Comparison of ENCODE assay signal across 9 cellular contexts in genomic region chr5:174723979-174724483, GRCh38. TPM values are rescaled to one million over a fixed set of nuclear protein-coding genes. Genes with fewer than 3 reads are reported as not detected.
A peak's percentile ranks its signal among the peaks of the same experiment; 100 is the strongest.
DNase-seq lines count a peak whose midpoint lies in the region; TF ChIP-seq lines count a peak whose summit lies in the region.
"Had no signal": no experiment of that assay in that cellular context is flagged by ENCODE, and none has a peak within 500 bp of the region (broad histone marks: within the 10 kb centered on the region; RNA-seq: fewer than 3 reads in every experiment).

No MANE protein-coding gene starts in this region.

- peaks cover 64% of the 10 kb centered on the region for H3K27me3 Mint-ChIP-seq in activated naive CD4-positive, alpha-beta T cell treated with anti-CD3 and anti-CD28 coated beads, Interleukin-2, amount 50 U/mL, for 24 hours

- H4K8ac ChIP-seq in mesenchymal stem cell (ENCODE audit: low read length), result no peak overlapping the region

- H3K27me3 ChIP-seq in mammary epithelial cell (ENCODE audit: insufficient read depth, low read length) (peaks cover 18% of the 10 kb centered on the region), mesenchymal stem cell (ENCODE audit: control insufficient read depth in 1 of 2, insufficient read depth in 1 of 2, low read length in 2 of 2) (peaks cover 65 to 82% of the 10 kb centered on the region in 2 experiments)

- in situ Hi-C loops in mammary epithelial cell (cut with MboI; ENCODE audit: low sequenced_read_pairs in 2 of 2), result no loop called here

- H3K36me3 ChIP-seq in mammary epithelial cell (ENCODE audit: insufficient read depth, low read length), result no peaks in the 10 kb centered on the region
- H3K36me3 ChIP-seq in mesenchymal stem cell (ENCODE audit: control insufficient read depth in 1 of 2, insufficient read depth in 2 of 2, low read depth in 1 of 2, low read length in 2 of 2), result peaks cover 0 to under 1% of the 10 kb centered on the region in 2 experiments
- H3K36me3 ChIP-seq in urinary bladder (ENCODE audit: insufficient read depth), result no peaks in the 10 kb centered on the region

- no peaks in the 10 kb centered on the region for H4K20me1 ChIP-seq in mammary epithelial cell (ENCODE audit: insufficient read depth, low read length)

- H3K9me3 ChIP-seq in mammary epithelial cell (replicated peaks; ENCODE audit: insufficient read depth, low read length) (no peaks in the 10 kb centered on the region), mesenchymal stem cell (ENCODE audit: control insufficient read depth, low read length) (no peaks in the 10 kb centered on the region)

- peak overlapping the region; percentile 65 for H3K4me3 Mint-ChIP-seq in activated naive CD4-positive, alpha-beta T cell treated with anti-CD3 and anti-CD28 coated beads, Interleukin-2, amount 50 U/mL, for 24 hours

- peak overlapping the region; percentile 92 for H3K4me2 ChIP-seq in mammary epithelial cell (ENCODE audit: insufficient read depth, low read depth, low read length)
- peak overlapping the region; percentile 61 for H3K4me2 ChIP-seq in mesenchymal stem cell (ENCODE audit: low read length, poor library complexity, severe bottlenecking)

- H3K4me1 Mint-ChIP-seq in activated naive CD4-positive, alpha-beta T cell treated with anti-CD3 and anti-CD28 coated beads, Interleukin-2, amount 50 U/mL, for 24 hours, result peaks cover 8% of the 10 kb centered on the region

- no peak overlapping the region for H2BK5ac ChIP-seq in mesenchymal stem cell (ENCODE audit: low read depth, low read length, poor library complexity, severe bottlenecking)

- no peak overlapping the region for H3K27ac Mint-ChIP-seq in activated naive CD4-positive, alpha-beta T cell treated with anti-CD3 and anti-CD28 coated beads, Interleukin-2, amount 50 U/mL, for 24 hours

- no peaks in the 10 kb centered on the region for H3K79me1 ChIP-seq in mesenchymal stem cell (replicated peaks; ENCODE audit: low read length, poor library complexity, severe bottlenecking)

- no peak overlapping the region for H2BK120ac ChIP-seq in mesenchymal stem cell (ENCODE audit: low read depth, low read length)

- H3K23ac ChIP-seq in mesenchymal stem cell (ENCODE audit: low read length in 2 of 2), result no peak overlapping the region

- H3K14ac ChIP-seq in mesenchymal stem cell (ENCODE audit: low read length in 2 of 2), result no peak overlapping the region

- H3K9ac ChIP-seq in mammary epithelial cell (ENCODE audit: insufficient read depth, low read length) (no peak overlapping the region), mesenchymal stem cell (ENCODE audit: low read length) (peak overlapping the region; percentile 74)

- H2BK15ac ChIP-seq in mesenchymal stem cell (ENCODE audit: low read depth, poor library complexity, severe bottlenecking), result no peak overlapping the region

- intact Hi-C loops in mammary epithelial cell (cut with micrococcal nuclease), result loop anchor here (10.0 kb wide), 1 partner anchor 1109 kb away; the partner anchor contains the start of gene BOD1

- dilution Hi-C loops in mammary epithelial cell (cut with HindIII; ENCODE audit: low sequenced_read_pairs), result no loop called here

- 4% methylated on average over 7 of the region's 20 CpGs for WGBS in mammary epithelial cell (ENCODE audit: low coverage, missing lambda C conversion rate)
- 6% methylated on average over 10 of the region's 20 CpGs for WGBS in mesenchymal stem cell
- 1% methylated on average over 20 of the region's 20 CpGs for WGBS in urinary bladder

- BruUV-seq in mammary epithelial cell (replicated peaks; lab: Mats Ljungman, UMichigan), result no TSS peak

- no peak for DNase-seq in activated naive CD4-positive, alpha-beta T cell treated with Interleukin-2 at 50 U/mL for 16 hours
- DNase-seq in mammary epithelial cell, result peak; percentile 34
- peak; percentile 42 for DNase-seq in mesenchymal stem cell
- no peak for DNase-seq in NCI-H1092 (lab: John Stamatoyannopoulos, UW)
- DNase-seq in SW 1271 (lab: John Stamatoyannopoulos, UW), result no peak
- no peak for DNase-seq in NCI-H748 (lab: John Stamatoyannopoulos, UW; ENCODE audit: unreplicated experiment)
- DNase-seq: DMS79 treated with DMSO at 0.1 percent for 48 hours had no signal

- H3K36me3 Mint-ChIP-seq in activated naive CD4-positive, alpha-beta T cell treated with anti-CD3 and anti-CD28 coated beads, Interleukin-2, amount 50 U/mL, for 24 hours, result no peaks in the 10 kb centered on the region

- peaks cover 6% of the 10 kb centered on the region for H3K4me1 ChIP-seq in mammary epithelial cell (ENCODE audit: insufficient read depth, low read length)
- peaks cover 15% of the 10 kb centered on the region for H3K4me1 ChIP-seq in mesenchymal stem cell (ENCODE audit: control insufficient read depth, insufficient read depth, low read depth, low read length)
- no peaks in the 10 kb centered on the region for H3K4me1 ChIP-seq in urinary bladder (ENCODE audit: insufficient read depth)

- no peak overlapping the region for H4K91ac ChIP-seq in mesenchymal stem cell (ENCODE audit: low read length)

- H3K9me3 Mint-ChIP-seq in activated naive CD4-positive, alpha-beta T cell treated with anti-CD3 and anti-CD28 coated beads, Interleukin-2, amount 50 U/mL, for 24 hours, result no peaks in the 10 kb centered on the region

- no peak overlapping the region for H3K27ac ChIP-seq in mammary epithelial cell (ENCODE audit: insufficient read depth, low read depth, low read length)
- no peak overlapping the region for H3K27ac ChIP-seq in mesenchymal stem cell (ENCODE audit: low read length, poor library complexity, severe bottlenecking)
- H3K27ac ChIP-seq in urinary bladder (ENCODE audit: low read depth), result no peak overlapping the region

- H2AFZ ChIP-seq in mammary epithelial cell (ENCODE audit: low read depth, low read length) (peak overlapping the region; percentile 98), mesenchymal stem cell (ENCODE audit: low read depth, low read length) (peak overlapping the region; percentile 58)

- TF ChIP-seq CTCF in mammary epithelial cell (conservative IDR thresholded peaks at IDR 0.05 in 1 of 2, IDR thresholded peaks at IDR 0.05 in 1 of 2; ENCODE audit: extremely low read depth in 1 of 2, insufficient read depth in 1 of 2, low read depth in 1 of 2, low read length in 2 of 2), result peak in 1 of 2 donors; percentile 1

- CTCF ChIA-PET in mammary epithelial cell (lab: Charles Lee; ENCODE audit: low non-redundant PET), result no interaction called here

- H3K18ac ChIP-seq in mesenchymal stem cell (ENCODE audit: low read depth in 1 of 2, low read length in 2 of 2), result no peak overlapping the region

- peaks cover 18% of the 10 kb centered on the region for H3K79me2 ChIP-seq in mammary epithelial cell (ENCODE audit: insufficient read depth, low read length)

- no peak overlapping the region for H2BK12ac ChIP-seq in mesenchymal stem cell (ENCODE audit: low read length in 2 of 2)

- no peak overlapping the region for H3K4ac ChIP-seq in mesenchymal stem cell (ENCODE audit: low read depth in 1 of 2, low read length in 2 of 2)

- no peak overlapping the region for H2AK5ac ChIP-seq in mesenchymal stem cell (ENCODE audit: low read length, severe bottlenecking)

- H3K4me3 ChIP-seq in mammary epithelial cell (replicated peaks in 1 of 3; ENCODE audit: insufficient read depth in 1 of 3, low read depth in 2 of 3, low read length in 3 of 3), result peak overlapping the region; percentile 73 to 91 (median 74)
- peak overlapping the region in 1 of 2 experiments; percentile 89 for H3K4me3 ChIP-seq in mesenchymal stem cell (ENCODE audit: insufficient read depth in 1 of 2, low read depth in 1 of 2, low read length in 2 of 2)
- peak overlapping the region; percentile 79 for H3K4me3 ChIP-seq in urinary bladder (ENCODE audit: low read depth, low read length)

RNA-seq across cellular contexts. Expression of gene MSX2, which starts 0.4 kb away (rescaled TPM):
- total RNA-seq in mammary epithelial cell (1 to 10 TPM; 2.0 to 3.3 TPM), urinary bladder (11.3 TPM)
- polyA plus RNA-seq in mammary epithelial cell (3.9 TPM), urinary bladder (16.4 TPM)
- polyA minus RNA-seq in mammary epithelial cell, result 0.36 TPM
- polyA plus RNA-seq in mesenchymal stem cell (2013, experiment 1 of 2), result 3.1 TPM
- polyA plus RNA-seq in mesenchymal stem cell (2013, experiment 2 of 2), result 3.2 TPM

Comparison
In these comparisons a context has a peak if more than half of its experiments do, and no peak if none do; other contexts are left out.
1. DNase-seq: peak in mammary epithelial cell (single experiment) and mesenchymal stem cell (single experiment); none in activated naive CD4-positive, alpha-beta T cell treated with Interleukin-2 at 50 U/mL for 16 hours (single experiment), NCI-H1092 (single experiment), SW 1271 (0 of 2) and NCI-H748 (single experiment).